In the genomic region with DNA sequence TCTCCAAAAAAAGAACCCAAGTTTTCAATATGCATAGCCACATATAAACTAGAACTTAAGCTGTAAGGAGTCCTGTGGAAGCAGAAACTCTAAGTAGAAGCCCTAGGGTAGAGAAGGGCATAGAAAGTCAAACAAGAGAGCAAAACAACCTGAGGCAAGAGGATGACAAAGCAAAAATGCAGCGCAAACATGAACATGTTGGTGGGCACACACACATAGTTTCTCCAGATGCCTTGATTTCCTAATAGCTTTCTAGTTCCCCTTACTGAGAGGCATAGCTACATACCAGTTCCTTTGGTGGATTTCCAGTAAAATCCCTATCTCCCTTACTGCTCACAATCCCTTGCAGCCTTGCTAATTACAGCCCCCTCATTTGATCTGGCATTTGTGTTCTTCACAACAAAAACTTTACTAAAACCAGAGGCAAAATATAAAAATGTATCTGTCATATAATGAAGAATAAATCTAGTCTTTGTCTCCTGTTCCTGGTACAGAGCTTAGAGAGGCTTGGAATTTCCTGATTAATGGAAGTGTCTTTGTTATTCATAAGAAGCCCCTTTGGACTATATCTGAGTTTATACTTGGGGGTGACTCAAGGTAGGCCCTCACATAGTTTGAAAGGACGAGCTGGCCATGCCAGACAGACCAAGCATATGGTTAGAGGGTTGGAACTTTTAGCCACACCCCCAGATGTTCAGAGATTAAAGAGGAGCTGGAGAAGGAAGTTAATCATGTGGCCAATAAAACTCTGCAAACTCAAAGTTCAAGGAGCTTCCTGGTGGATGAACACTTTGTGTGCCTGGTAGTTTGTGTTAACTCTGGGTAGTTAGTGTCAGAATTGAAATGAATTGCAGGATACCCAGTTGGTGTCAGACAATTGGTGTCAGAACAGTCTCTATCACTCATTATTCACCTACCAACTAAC, we compare ENCODE assay signal across 10 cellular contexts. TPM values are rescaled to one million over a fixed set of nuclear protein-coding genes. Genes with fewer than 3 reads are reported as not detected.
DNase-seq lines count a peak whose midpoint lies in the region; ATAC-seq and TF ChIP-seq lines count a peak whose summit lies in the region.
"Had no signal": no experiment of that assay in that cellular context is flagged by ENCODE, and none has a peak within 500 bp of the region (broad histone marks: within the 10 kb centered on the region; RNA-seq: fewer than 3 reads in every experiment).

No MANE protein-coding gene starts in this region.

- ATAC-seq in esophagus mucosa, result peak; percentile 31
- ATAC-seq in GM18861 (IDR thresholded peaks at IDR 0.05; ENCODE audit: unreplicated experiment), result no peak
- ATAC-seq in GM18858 (IDR thresholded peaks at IDR 0.05; ENCODE audit: unreplicated experiment), result no peak

- H3K4me1 Mint-ChIP-seq in nephron progenitor cell, result peaks cover 43% of the 10 kb centered on the region

- peaks cover 58% of the 10 kb centered on the region for H3K36me3 Mint-ChIP-seq in nephron progenitor cell (ENCODE audit: low read depth)

- no peak overlapping the region for H3K4me3 Mint-ChIP-seq in nephron progenitor cell

- H3K9me3 Mint-ChIP-seq in nephron progenitor cell, result peaks cover 4% of the 10 kb centered on the region

- peak; percentile 17 for DNase-seq in Caki2 (ENCODE audit: low read depth)
- DNase-seq in NOMO-1 treated with dmso at 0.1 percent for 144 hours (lab: John Stamatoyannopoulos, UW; ENCODE audit: unreplicated experiment), result peak; percentile 80
- DNase-seq in nephron progenitor cell, result no peak
- no peak for DNase-seq in HK-2 (ENCODE audit: unreplicated experiment)
- DNase-seq in activated CD4-positive, alpha-beta T cell treated with anti-CD3 and anti-CD28 coated beads for 1 hour, result no peak
- DNase-seq: Karpas-422 had no signal

- no peak for TF ChIP-seq CTCF in nephron progenitor cell (IDR thresholded peaks at IDR 0.05)

- in situ Hi-C loops in Caki2 (cut with HindIII; ENCODE audit: low pct_unique_long_range_greater_than_20kb, low sequenced_read_pairs), result no loop called here

- peak overlapping the region; percentile 70 for H3K27ac Mint-ChIP-seq in nephron progenitor cell

- peaks cover 3% of the 10 kb centered on the region for H3K27me3 Mint-ChIP-seq in nephron progenitor cell (ENCODE audit: low read depth, poor library complexity)

RNA-seq across cellular contexts. Expression of gene ZCCHC13, which starts 52.7 kb away (rescaled TPM):
- total RNA-seq in Caki2 (2014; rRNA removed; shearing (Covaris generic); ENCODE audit: low replicate concordance), result not detected in 2 replicates
- total RNA-seq in esophagus mucosa, result not detected
- total RNA-seq: frontal cortex had no signal

Comparison
In these comparisons a context has a peak if more than half of its experiments do, and no peak if none do; other contexts are left out.
1. DNase-seq: peak in Caki2 (single experiment) and NOMO-1 treated with dmso at 0.1 percent for 144 hours (single experiment); none in nephron progenitor cell (single experiment), HK-2 (single experiment) and activated CD4-positive, alpha-beta T cell treated with anti-CD3 and anti-CD28 coated beads for 1 hour (single experiment).